In genomic region chr20:34573541-34573940, GRCh38 we compare ENCODE assay signal across 21 cellular contexts.
"Had no signal": no experiment of that assay in that cellular context is flagged by ENCODE, and none has a peak within 500 bp of the region (broad histone marks: within the 10 kb centered on the region; RNA-seq: fewer than 3 reads in every experiment).

No MANE protein-coding gene starts in this region.

- H3K27ac Mint-ChIP-seq: activated B cell treated with CpG ODN at 0.5 μM for 24 hours; activated CD4-positive, alpha-beta memory T cell treated with anti-CD3 and anti-CD28 coated beads, Interleukin-2, amount 10 ng/mL, durations not matched to agents 7 days and 5 days; activated naive CD4-positive, alpha-beta T cell treated with anti-CD3 and anti-CD28 coated beads, Interleukin-2, amount 50 U/mL, for 24 hours; activated T-helper 2 cell treated with anti-CD3 and anti-CD28 coated beads, Interferon-gamma antibody, Interleukin-2, Interleukin-4, amounts not matched to agents 10 μg/mL and 5 μg/mL and 100 μg/mL, durations not matched to agents 14 hours and 24 hours and 36 hours had no signal

- H3K27ac ChIP-seq: ascending aorta, body of pancreas had no signal

- ATAC-seq: body of pancreas, K562, PC-3 had no signal

- H3K27me3 Mint-ChIP-seq: activated B cell treated with CpG ODN at 0.5 μM for 24 hours; activated CD4-positive, alpha-beta memory T cell treated with anti-CD3 and anti-CD28 coated beads, Interleukin-2, amount 10 ng/mL, durations not matched to agents 7 days and 5 days; activated naive CD4-positive, alpha-beta T cell treated with anti-CD3 and anti-CD28 coated beads, Interleukin-2, amount 50 U/mL, for 24 hours had no signal

- H3K4me3 Mint-ChIP-seq: activated B cell treated with CpG ODN at 0.5 μM for 24 hours; activated CD4-positive, alpha-beta memory T cell treated with anti-CD3 and anti-CD28 coated beads, Interleukin-2, amount 10 ng/mL, durations not matched to agents 7 days and 5 days; activated naive CD4-positive, alpha-beta T cell treated with anti-CD3 and anti-CD28 coated beads, Interleukin-2, amount 50 U/mL, for 24 hours had no signal

- H3K4me3 ChIP-seq: ascending aorta, body of pancreas, K562 had no signal

- DNase-seq: activated B cell treated with CpG ODN at 0.5 μM for 24 hours; activated CD4-positive, alpha-beta memory T cell treated with anti-CD3 and anti-CD28 coated beads, Interleukin-2, amount 10 ng/mL, durations not matched to agents 7 days and 5 days; activated CD4-positive, alpha-beta T cell treated with anti-CD3 and anti-CD28 coated beads, Interleukin-2, amount 50 U/mL, for 1 hour; activated naive CD4-positive, alpha-beta T cell; activated T-cell treated with anti-CD3 and anti-CD28 coated beads, Interleukin-2, amount 50 U/mL, for 48 hours; body of pancreas; Karpas-422; MM.1S; NCI-H1105; NCI-H1436; NCI-H1694 treated with DMSO at 0.1 percent for 48 hours; NCI-H2029 treated with DMSO at 0.1 percent for 48 hours; NCI-H524; PC-3; SIG-M5; T-helper 2 cell; T1000 had no signal

- H3K9me3 Mint-ChIP-seq: activated B cell treated with CpG ODN at 0.5 μM for 24 hours; activated CD4-positive, alpha-beta memory T cell treated with anti-CD3 and anti-CD28 coated beads, Interleukin-2, amount 10 ng/mL, durations not matched to agents 7 days and 5 days; activated naive CD4-positive, alpha-beta T cell treated with anti-CD3 and anti-CD28 coated beads, Interleukin-2, amount 50 U/mL, for 24 hours; activated T-helper 2 cell treated with anti-CD3 and anti-CD28 coated beads, Interferon-gamma antibody, Interleukin-2, Interleukin-4, amounts not matched to agents 10 μg/mL and 5 μg/mL and 100 μg/mL, durations not matched to agents 14 hours and 24 hours and 36 hours had no signal
